26 cellular contexts compared by ENCODE assay signal in genomic region chr1:240402318-240402717, GRCh38.
DNase-seq lines count a peak whose midpoint lies in the region; ATAC-seq and TF ChIP-seq lines count a peak whose summit lies in the region.
"Had no signal": no experiment of that assay in that cellular context is flagged by ENCODE, and none has a peak within 500 bp of the region (broad histone marks: within the 10 kb centered on the region; RNA-seq: fewer than 3 reads in every experiment).

No MANE protein-coding gene starts in this region.

- TF ChIP-seq CTCF in cardiac muscle cell (IDR thresholded peaks at IDR 0.05; ENCODE audit: low read depth, low read length) = no peak
- no peak for TF ChIP-seq CTCF in right atrium auricular region (IDR thresholded peaks at IDR 0.05)
- no peak for TF ChIP-seq CTCF in brain (conservative IDR thresholded peaks at IDR 0.05)

- no peaks in the 10 kb centered on the region for H3K27me3 Mint-ChIP-seq in brain
- H3K27me3 Mint-ChIP-seq in naive thymus-derived CD8-positive, alpha-beta T cell = peaks cover 0 to 3% (median 0%) of the 10 kb centered on the region in 5 donors
- H3K27me3 Mint-ChIP-seq in CD8-positive, alpha-beta memory T cell = peaks cover 0 to 2% of the 10 kb centered on the region in 2 donors
- H3K27me3 Mint-ChIP-seq: CD4-positive, alpha-beta T cell had no signal

- peaks cover 5% of the 10 kb centered on the region for H3K36me3 Mint-ChIP-seq in brain
- H3K36me3 Mint-ChIP-seq in naive thymus-derived CD8-positive, alpha-beta T cell = no peaks in the 10 kb centered on the region
- H3K36me3 Mint-ChIP-seq in CD8-positive, alpha-beta memory T cell = no peaks in the 10 kb centered on the region

- H3K27ac Mint-ChIP-seq in brain = peak overlapping the region in 4 of 5 experiments; percentile 30 to 61 (median 55)
- H3K27ac Mint-ChIP-seq in naive thymus-derived CD8-positive, alpha-beta T cell = no peak overlapping the region
- H3K27ac Mint-ChIP-seq in CD8-positive, alpha-beta memory T cell = no peak overlapping the region
- H3K27ac Mint-ChIP-seq: CD4-positive, alpha-beta T cell; H9 had no signal

- DNase-seq in cardiac muscle cell (ENCODE audit: low read depth in 1 of 2, low spot score in 1 of 2) (no peak), right atrium auricular region (ENCODE audit: low spot score) (no peak), fibroblast of the conjunctiva (ENCODE audit: low read depth) (peak; percentile 69), NOMO-1 (lab: John Stamatoyannopoulos, UW; ENCODE audit: unreplicated experiment in 2 of 2) (no peak)
- no peak for DNase-seq in naive thymus-derived CD8-positive, alpha-beta T cell
- no peak for DNase-seq in CD8-positive, alpha-beta memory T cell
- DNase-seq: 8988T; ACHN; AML-193; CD4-positive, alpha-beta T cell; COR-L47; DMS53; H9; KBM-7; NCI-H1105 treated with DMSO at 0.1 percent for 48 hours; NCI-H146; NCI-H1930; NCI-H446 treated with DMSO at 0.1 percent for 48 hours; NCI-H526; NCI-H82; SHP77 had no signal

- no peak overlapping the region for H3K4me3 Mint-ChIP-seq in brain
- no peak overlapping the region for H3K4me3 Mint-ChIP-seq in naive thymus-derived CD8-positive, alpha-beta T cell
- H3K4me3 Mint-ChIP-seq in CD8-positive, alpha-beta memory T cell = no peak overlapping the region
- H3K4me3 Mint-ChIP-seq: CD4-positive, alpha-beta T cell; H9 had no signal

- H3K9me3 ChIP-seq in cardiac muscle cell (ENCODE audit: low read depth) (no peaks in the 10 kb centered on the region), right atrium auricular region (no peaks in the 10 kb centered on the region)
- H3K9me3 ChIP-seq in CD8-positive, alpha-beta memory T cell (ENCODE audit: low read length) = no peaks in the 10 kb centered on the region
- H3K9me3 ChIP-seq: BLaER1 treated with 17β-estradiol and CSF1 and Interleukin-3, amounts not matched to agents 10 nM and 100 nM had no signal

- H3K4me1 ChIP-seq in cardiac muscle cell (ENCODE audit: low read depth) (peaks cover 46% of the 10 kb centered on the region), right atrium auricular region (no peaks in the 10 kb centered on the region)
- H3K4me1 ChIP-seq in CD8-positive, alpha-beta memory T cell (ENCODE audit: insufficient read depth, low read length) = no peaks in the 10 kb centered on the region
- H3K4me1 ChIP-seq: BLaER1 treated with 17β-estradiol and CSF1 and Interleukin-3, amounts not matched to agents 10 nM and 100 nM had no signal

- no peaks in the 10 kb centered on the region for H3K9me3 Mint-ChIP-seq in brain
- H3K9me3 Mint-ChIP-seq in naive thymus-derived CD8-positive, alpha-beta T cell = peaks cover 0 to 11% (median 3%) of the 10 kb centered on the region in 9 donors
- H3K9me3 Mint-ChIP-seq in CD8-positive, alpha-beta memory T cell = peaks cover 0 to 12% (median 8%) of the 10 kb centered on the region in 5 donors
- H3K9me3 Mint-ChIP-seq: CD4-positive, alpha-beta T cell; H9 had no signal

- H3K4me3 ChIP-seq in cardiac muscle cell = no peak overlapping the region
- H3K4me3 ChIP-seq in right atrium auricular region = no peak overlapping the region
- no peak overlapping the region for H3K4me3 ChIP-seq in CD8-positive, alpha-beta memory T cell (ENCODE audit: low read length)
- H3K4me3 ChIP-seq: BLaER1 treated with 17β-estradiol and CSF1 and Interleukin-3, amounts not matched to agents 10 nM and 100 nM; GM12878 had no signal

- H3K4me1 Mint-ChIP-seq in brain = peaks cover 5% of the 10 kb centered on the region
- H3K4me1 Mint-ChIP-seq in naive thymus-derived CD8-positive, alpha-beta T cell = peaks cover 0 to 2% (median 0%) of the 10 kb centered on the region in 4 donors
- H3K4me1 Mint-ChIP-seq in CD8-positive, alpha-beta memory T cell = no peaks in the 10 kb centered on the region

- POLR2A ChIA-PET in naive thymus-derived CD8-positive, alpha-beta T cell (lab: Charles Lee) = no interaction called here
- POLR2A ChIA-PET in CD8-positive, alpha-beta memory T cell (lab: Charles Lee) = no interaction called here

- H3K27ac ChIP-seq in cardiac muscle cell (peak overlapping the region; percentile 69), right atrium auricular region (no peak overlapping the region)
- H3K27ac ChIP-seq in CD8-positive, alpha-beta memory T cell (ENCODE audit: low read depth, low read length) = no peak overlapping the region
- H3K27ac ChIP-seq: BLaER1 treated with 17β-estradiol and CSF1 and Interleukin-3, amounts not matched to agents 10 nM and 100 nM; RWPE1 had no signal

- no peaks in the 10 kb centered on the region for H3K36me3 ChIP-seq in cardiac muscle cell
- no peaks in the 10 kb centered on the region for H3K36me3 ChIP-seq in right atrium auricular region
- no peaks in the 10 kb centered on the region for H3K36me3 ChIP-seq in CD8-positive, alpha-beta memory T cell (ENCODE audit: insufficient read depth, low read length)
- H3K36me3 ChIP-seq: BLaER1 treated with 17β-estradiol and CSF1 and Interleukin-3, amounts not matched to agents 10 nM and 100 nM had no signal

- H3K27me3 ChIP-seq in cardiac muscle cell (no peaks in the 10 kb centered on the region), right atrium auricular region (no peaks in the 10 kb centered on the region)
- no peaks in the 10 kb centered on the region for H3K27me3 ChIP-seq in CD8-positive, alpha-beta memory T cell (ENCODE audit: insufficient read depth, low read length, poor library complexity, severe bottlenecking)
- H3K27me3 ChIP-seq: BLaER1 treated with 17β-estradiol and CSF1 and Interleukin-3, amounts not matched to agents 10 nM and 100 nM had no signal

- CTCF ChIA-PET in CD8-positive, alpha-beta memory T cell (lab: Charles Lee) = no interaction called here

- ATAC-seq in naive thymus-derived CD8-positive, alpha-beta T cell = no peak
- no peak for ATAC-seq in HG02885 (IDR thresholded peaks at IDR 0.05; ENCODE audit: poor library complexity, unreplicated experiment)
- ATAC-seq: GM12878 had no signal

Comparison
In these comparisons a context has a peak if more than half of its experiments do, and no peak if none do; other contexts are left out.
1. H3K27ac Mint-ChIP-seq: peak in brain (4 of 5); none in naive thymus-derived CD8-positive, alpha-beta T cell (0 of 10) and CD8-positive, alpha-beta memory T cell (0 of 8).